ENCODE assay signal across 30 cellular contexts in genomic region chr14:65387171-65387570, GRCh38.
"Had no signal": no experiment of that assay in that cellular context is flagged by ENCODE, and none has a peak within 500 bp of the region (broad histone marks: within the 10 kb centered on the region; RNA-seq: fewer than 3 reads in every experiment).

No MANE protein-coding gene starts in this region.

- ATAC-seq: activated CD4-positive, alpha-beta T cell treated with anti-CD3 and anti-CD28 coated beads for 36 hours; activated CD4-positive, CD25-positive, alpha-beta regulatory T cell treated with anti-CD3 and anti-CD28 coated beads, Interleukin-2, amount 50 U/mL, for 24 hours; activated CD8-positive, alpha-beta memory T cell treated with anti-CD3 and anti-CD28 coated beads, Interleukin-2, amount 10 ng/mL, durations not matched to agents 7 days and 5 days; activated T-cell treated with anti-CD3 and anti-CD28 coated beads, Interleukin-2, amount 50 U/mL, for 72 hours; activated T-helper 17 cell treated with anti-CD3 and anti-CD28 coated beads, Interleukin-2, amount 50 U/mL, for 72 hours; WTC11 had no signal

- H3K27me3 Mint-ChIP-seq: activated CD4-positive, alpha-beta memory T cell treated with anti-CD3 and anti-CD28 coated beads, Interleukin-2, amount 10 ng/mL, durations not matched to agents 7 days and 5 days; activated CD4-positive, alpha-beta T cell treated with anti-CD3 and anti-CD28 coated beads for 36 hours; activated CD8-positive, alpha-beta memory T cell treated with anti-CD3 and anti-CD28 coated beads, Interleukin-2, amount 10 ng/mL, durations not matched to agents 7 days and 5 days; activated naive CD8-positive, alpha-beta T cell treated with anti-CD3 and anti-CD28 coated beads for 36 hours; activated T-helper 17 cell treated with anti-CD3 and anti-CD28 coated beads, Interleukin-2, amount 50 U/mL, for 72 hours had no signal

- H3K27ac ChIP-seq: brain microvascular endothelial cell, colonic mucosa had no signal

- H3K27me3 ChIP-seq: brain microvascular endothelial cell, colonic mucosa had no signal

- H3K9me3 Mint-ChIP-seq: activated T-cell treated with anti-CD3 and anti-CD28 coated beads, Interleukin-2, amount 50 U/mL, for 72 hours; activated T-helper 17 cell treated with anti-CD3 and anti-CD28 coated beads, Interleukin-2, amount 50 U/mL, for 72 hours; T-helper 2 cell treated with Interferon-gamma antibody and Interleukin-4, amounts not matched to agents 5 μg/mL and 100 μg/mL, for 36 hours; WTC11 had no signal

- H3K27ac Mint-ChIP-seq: activated CD4-positive, alpha-beta memory T cell treated with anti-CD3 and anti-CD28 coated beads, Interleukin-2, amount 10 ng/mL, durations not matched to agents 7 days and 5 days; activated CD4-positive, alpha-beta T cell treated with anti-CD3 and anti-CD28 coated beads for 36 hours; activated CD8-positive, alpha-beta memory T cell treated with anti-CD3 and anti-CD28 coated beads, Interleukin-2, amount 10 ng/mL, durations not matched to agents 7 days and 5 days; activated naive CD8-positive, alpha-beta T cell treated with anti-CD3 and anti-CD28 coated beads for 36 hours; activated T-cell treated with anti-CD3 and anti-CD28 coated beads, Interleukin-2, amount 50 U/mL, for 72 hours; activated T-helper 17 cell treated with anti-CD3 and anti-CD28 coated beads, Interleukin-2, amount 50 U/mL, for 72 hours; WTC11 had no signal

- DNase-seq: activated CD4-positive, alpha-beta memory T cell treated with anti-CD3 and anti-CD28 coated beads, Interleukin-2, amount 10 ng/mL, durations not matched to agents 7 days and 5 days; activated CD4-positive, alpha-beta T cell treated with anti-CD3 and anti-CD28 coated beads for 36 hours; activated CD4-positive, alpha-beta T cell treated with anti-CD3 and anti-CD28 coated beads, Interleukin-2, amount 50 U/mL, for 1 hour; activated CD8-positive, alpha-beta memory T cell treated with anti-CD3 and anti-CD28 coated beads for 24 hours; activated CD8-positive, alpha-beta memory T cell treated with anti-CD3 and anti-CD28 coated beads, Interleukin-2, amount 10 ng/mL, durations not matched to agents 7 days and 5 days; activated CD8-positive, alpha-beta memory T cell treated with anti-CD3 and anti-CD28 coated beads, Interleukin-2, amount 50 U/mL, for 48 hours; activated effector memory CD4-positive, alpha-beta T cell treated with anti-CD3 and anti-CD28 coated beads, Interleukin-2, amount 50 U/mL, for 16 hours; activated naive CD4-positive, alpha-beta T cell; activated naive CD4-positive, alpha-beta T cell treated with anti-CD3 and anti-CD28 coated beads, Interleukin-2, amount 50 U/mL, for 16 hours; activated naive CD8-positive, alpha-beta T cell treated with anti-CD3 and anti-CD28 coated beads for 36 hours; activated T-cell treated with anti-CD3 and anti-CD28 coated beads, Interleukin-2, amount 50 U/mL, for 72 hours; amniotic stem cell; aorta; brain microvascular endothelial cell; central memory CD4-positive, alpha-beta T cell; colonic mucosa; MV-4-11; NCI-H1092; NCI-H1436 treated with DMSO at 0.1 percent for 48 hours; NCI-H1694 treated with DMSO at 0.1 percent for 48 hours; NCI-H2029; NCI-H510A; NCI-H748 treated with DMSO at 0.1 percent for 48 hours; NK-92 treated with Interleukin-12 subunit alpha and Interleukin-12 subunit beta, amount 100 ng/mL, for 24 hours; Right ventricle myocardium superior; SW 1271 had no signal

- H3K9me3 ChIP-seq: colonic mucosa had no signal

- H3K4me3 ChIP-seq: colonic mucosa had no signal

- H3K4me1 ChIP-seq: colonic mucosa had no signal

- H3K36me3 Mint-ChIP-seq: WTC11 had no signal

- H3K4me1 Mint-ChIP-seq: activated CD4-positive, alpha-beta memory T cell treated with anti-CD3 and anti-CD28 coated beads, Interleukin-2, amount 10 ng/mL, durations not matched to agents 7 days and 5 days; activated CD4-positive, alpha-beta T cell treated with anti-CD3 and anti-CD28 coated beads for 36 hours; activated T-helper 17 cell treated with anti-CD3 and anti-CD28 coated beads, Interleukin-2, amount 50 U/mL, for 72 hours; WTC11 had no signal

- H3K36me3 ChIP-seq: brain microvascular endothelial cell, colonic mucosa had no signal

- H3K4me3 Mint-ChIP-seq: activated CD4-positive, alpha-beta memory T cell treated with anti-CD3 and anti-CD28 coated beads, Interleukin-2, amount 10 ng/mL, durations not matched to agents 7 days and 5 days; activated CD4-positive, alpha-beta T cell treated with anti-CD3 and anti-CD28 coated beads for 36 hours; activated CD8-positive, alpha-beta memory T cell treated with anti-CD3 and anti-CD28 coated beads, Interleukin-2, amount 10 ng/mL, durations not matched to agents 7 days and 5 days; activated naive CD8-positive, alpha-beta T cell treated with anti-CD3 and anti-CD28 coated beads for 36 hours; activated T-cell treated with anti-CD3 and anti-CD28 coated beads, Interleukin-2, amount 50 U/mL, for 72 hours; activated T-helper 17 cell treated with anti-CD3 and anti-CD28 coated beads, Interleukin-2, amount 50 U/mL, for 72 hours; T-helper 2 cell treated with Interferon-gamma antibody and Interleukin-4, amounts not matched to agents 5 μg/mL and 100 μg/mL, for 36 hours; WTC11 had no signal
